ENCODE assay signal across 1 cellular context in the genomic region with DNA sequence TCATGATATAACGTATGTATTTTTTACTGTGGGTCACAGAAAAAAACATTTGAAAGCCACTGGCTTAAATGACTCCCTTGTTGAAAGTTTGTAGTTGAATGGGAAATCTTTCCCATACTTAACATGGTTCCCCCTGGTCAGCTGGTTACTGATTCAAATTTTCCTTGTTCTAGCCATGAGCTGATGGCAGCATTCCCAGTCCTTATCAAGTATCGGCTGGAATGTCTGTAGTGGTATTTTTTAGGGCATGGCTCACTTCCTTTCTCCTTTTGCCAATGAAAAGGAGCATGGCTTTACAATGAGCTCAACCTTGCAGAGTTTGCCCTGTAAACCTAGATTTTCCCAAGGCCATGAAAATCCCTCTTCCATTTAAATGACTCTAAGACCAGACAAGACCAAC.
TF ChIP-seq lines count a peak whose summit lies in the region.

No MANE protein-coding gene starts in this region.

TF ChIP-seq in WTC11, 78 proteins besides CTCF, POLR2A, EP300 and RAD21 (continued from another document):
- TF ChIP-seq, protein P1, sequence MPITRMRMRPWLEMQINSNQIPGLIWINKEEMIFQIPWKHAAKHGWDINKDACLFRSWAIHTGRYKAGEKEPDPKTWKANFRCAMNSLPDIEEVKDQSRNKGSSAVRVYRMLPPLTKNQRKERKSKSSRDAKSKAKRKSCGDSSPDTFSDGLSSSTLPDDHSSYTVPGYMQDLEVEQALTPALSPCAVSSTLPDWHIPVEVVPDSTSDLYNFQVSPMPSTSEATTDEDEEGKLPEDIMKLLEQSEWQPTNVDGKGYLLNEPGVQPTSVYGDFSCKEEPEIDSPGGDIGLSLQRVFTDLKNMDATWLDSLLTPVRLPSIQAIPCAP (CRISPR knock-in tag; IDR thresholded peaks at IDR 0.05) = no peak
- TF ChIP-seq ZNF423 (CRISPR knock-in tag; IDR thresholded peaks at IDR 0.05) (no peak), SP1 (CRISPR knock-in tag; conservative IDR thresholded peaks at IDR 0.05) (no peak), NFE2L1 (CRISPR knock-in tag; IDR thresholded peaks at IDR 0.05) (no peak), ETV6 (CRISPR knock-in tag; IDR thresholded peaks at IDR 0.05) (no peak), E2F5 (CRISPR knock-in tag; IDR thresholded peaks at IDR 0.05) (no peak), PRDM15 (CRISPR knock-in tag; IDR thresholded peaks at IDR 0.05) (no peak), ATF1 (CRISPR knock-in tag; IDR thresholded peaks at IDR 0.05) (no peak)
TF ChIP-seq in WTC11: peak in this region for 0.
